8 cellular contexts compared by ENCODE assay signal in genomic region chr11:65417221-65417701, GRCh38. TPM values are rescaled to one million over a fixed set of nuclear protein-coding genes. Genes with fewer than 3 reads are reported as not detected.
DNase-seq lines count a peak whose midpoint lies in the region; ATAC-seq and TF ChIP-seq lines count a peak whose summit lies in the region.

No MANE protein-coding gene starts in this region.

- in situ Hi-C loops in transverse colon (cut with MboI; ENCODE audit: low pct_ligation_motif_present in 1 of 4, low pct_unique_long_range_greater_than_20kb in 1 of 4, low sequenced_read_pairs in 3 of 4) = loop anchor here in 2 of 4 donors (5.0 to 10.0 kb wide), 3 partner anchors 52 to 95 kb away; no protein-coding TSS in a partner anchor

- TF ChIP-seq CTCF in OCI-LY7 (conservative IDR thresholded peaks at IDR 0.05; ENCODE audit: low read length) (no peak), transverse colon (IDR thresholded peaks at IDR 0.05) (no peak)

- peak overlapping the region; percentile 79 to 86 for H3K18ac ChIP-seq in mesenchymal stem cell (ENCODE audit: low read depth in 1 of 2, low read length in 2 of 2)

- 76% methylated on average over 10 of the region's 10 CpGs for WGBS in mesenchymal stem cell
- 48 to 100% methylated on average over 1 to 10 of the region's 10 CpGs for WGBS in transverse colon (ENCODE audit: low coverage in 1 of 2), 2 donors

- H3K4me3 ChIP-seq in OCI-LY7 (ENCODE audit: low read depth, low read length, poor library complexity, severe bottlenecking) (peak overlapping the region; percentile 73), mesenchymal stem cell (ENCODE audit: insufficient read depth in 1 of 2, low read depth in 1 of 2, low read length in 2 of 2) (peak overlapping the region in 1 of 2 experiments; percentile 81), transverse colon (peak overlapping the region in 3 of 4 donors; percentile 9 to 81 (median 36))

- H2BK5ac ChIP-seq in mesenchymal stem cell (ENCODE audit: low read depth, low read length, poor library complexity, severe bottlenecking) = no peak overlapping the region

- POLR2A ChIA-PET in OCI-LY7 (lab: Charles Lee) = interaction anchor here (0.6 to 11.5 kb wide), 12 partner anchors 7 to 97 kb away, joined by 3 to 237 read pairs (median 4); partner anchors contain the start of gene MALAT1

- no peak for ATAC-seq in HG03108 (IDR thresholded peaks at IDR 0.05; ENCODE audit: unreplicated experiment)

- H3K79me2 ChIP-seq in OCI-LY7 (ENCODE audit: insufficient read depth, low read depth, low read length) = peaks cover 39% of the 10 kb centered on the region

- CTCF ChIA-PET in OCI-LY7 (lab: Charles Lee; ENCODE audit: unreplicated experiment) = interaction anchor here (0.7 to 1.0 kb wide), 4 partner anchors 30 to 95 kb away, joined by 3 to 6 read pairs (median 3); no protein-coding TSS in a partner anchor

- H3K23ac ChIP-seq in mesenchymal stem cell (ENCODE audit: low read length in 2 of 2) = peak overlapping the region in 1 of 2 experiments; percentile 86

- H3K14ac ChIP-seq in mesenchymal stem cell (ENCODE audit: low read length in 2 of 2) = peak overlapping the region in 1 of 2 experiments; percentile 91

- no peaks in the 10 kb centered on the region for H3K36me3 ChIP-seq in ES-I3 (ENCODE audit: insufficient read depth, low read length)
- H3K36me3 ChIP-seq in OCI-LY7 (ENCODE audit: insufficient read depth, low read length) = peaks cover 11% of the 10 kb centered on the region; the same call in 1 of the 2 replicates
- H3K36me3 ChIP-seq in mesenchymal stem cell (ENCODE audit: control insufficient read depth in 1 of 2, insufficient read depth in 2 of 2, low read depth in 1 of 2, low read length in 2 of 2) = peaks cover 16 to 18% of the 10 kb centered on the region in 2 experiments
- H3K36me3 ChIP-seq in transverse colon = peaks cover 0 to under 1% (median 0%) of the 10 kb centered on the region in 4 donors

- H3K79me1 ChIP-seq in mesenchymal stem cell (replicated peaks; ENCODE audit: low read length, poor library complexity, severe bottlenecking) = peaks cover 14% of the 10 kb centered on the region

- peak overlapping the region; percentile 97 to 99 for H3K4ac ChIP-seq in mesenchymal stem cell (ENCODE audit: low read depth in 1 of 2, low read length in 2 of 2)

- H2BK12ac ChIP-seq in mesenchymal stem cell (ENCODE audit: low read length in 2 of 2) = peak overlapping the region; percentile 98 to 99

- H4K91ac ChIP-seq in mesenchymal stem cell (ENCODE audit: low read length) = peak overlapping the region; percentile 98

- no peaks in the 10 kb centered on the region for H4K20me1 ChIP-seq in OCI-LY7 (ENCODE audit: insufficient read depth, low read length)

- H3K9ac ChIP-seq in ES-I3 (ENCODE audit: low read depth, low read length) = 0 out of 2 replicates have a peak overlapping the region, but pooled peaks have one; percentile 17
- H3K9ac ChIP-seq in mesenchymal stem cell (ENCODE audit: low read length) = peak overlapping the region; percentile 99

- peaks cover 43% of the 10 kb centered on the region for H3K4me1 ChIP-seq in ES-I3 (ENCODE audit: insufficient read depth, low read length)
- peaks cover 70% of the 10 kb centered on the region for H3K4me1 ChIP-seq in OCI-LY7 (ENCODE audit: insufficient read depth, low read length, poor library complexity, severe bottlenecking)
- peaks cover 47% of the 10 kb centered on the region for H3K4me1 ChIP-seq in mesenchymal stem cell (ENCODE audit: control insufficient read depth, insufficient read depth, low read depth, low read length)
- peaks cover 39 to 63% (median 59%) of the 10 kb centered on the region in 4 donors for H3K4me1 ChIP-seq in transverse colon

- H4K8ac ChIP-seq in mesenchymal stem cell (ENCODE audit: low read length) = peak overlapping the region; percentile 82

- H3K9me3 ChIP-seq in ES-I3 (ENCODE audit: control insufficient read depth, insufficient read depth, low read length) = no peaks in the 10 kb centered on the region
- no peaks in the 10 kb centered on the region for H3K9me3 ChIP-seq in OCI-LY7 (ENCODE audit: low read length)
- H3K9me3 ChIP-seq in mesenchymal stem cell (ENCODE audit: control insufficient read depth, low read length) = no peaks in the 10 kb centered on the region
- no peaks in the 10 kb centered on the region for H3K9me3 ChIP-seq in transverse colon

- peak overlapping the region; percentile 97 for H3K27ac ChIP-seq in OCI-LY7 (ENCODE audit: low read depth, low read length, poor library complexity, severe bottlenecking)
- H3K27ac ChIP-seq in caudate nucleus (ENCODE audit: low read depth, low read length) = peak overlapping the region; percentile 99
- H3K27ac ChIP-seq in mesenchymal stem cell (ENCODE audit: low read length, poor library complexity, severe bottlenecking) = peak overlapping the region; percentile 100
- peak overlapping the region; percentile 100 for H3K27ac ChIP-seq in transverse colon

- no peak for TF ChIP-seq EP300 in transverse colon (IDR thresholded peaks at IDR 0.05; ENCODE audit: low read depth)

- H2AK5ac ChIP-seq in mesenchymal stem cell (ENCODE audit: low read length, severe bottlenecking) = peak overlapping the region; percentile 93

- H3K27me3 ChIP-seq in mesenchymal stem cell (ENCODE audit: control insufficient read depth in 1 of 2, insufficient read depth in 1 of 2, low read length in 2 of 2) (no peaks in the 10 kb centered on the region), transverse colon (no peaks in the 10 kb centered on the region)

- no peak for TF ChIP-seq POLR2A in transverse colon (IDR thresholded peaks at IDR 0.05)

- H2BK15ac ChIP-seq in mesenchymal stem cell (ENCODE audit: low read depth, poor library complexity, severe bottlenecking) = peak overlapping the region; percentile 100

- H3K9me2 ChIP-seq in OCI-LY7 (ENCODE audit: insufficient read depth, low read length) = no peaks in the 10 kb centered on the region

- DNase-seq in OCI-LY7 (ENCODE audit: low spot score) (peak; percentile 63), caudate nucleus (lab: John Stamatoyannopoulos, UW) (peak in 6 of 61 donors; percentile 13 to 67 (median 50)), mesenchymal stem cell (peak; percentile 38), transverse colon (peak; percentile 49), DMS153 (lab: John Stamatoyannopoulos, UW) (no peak), DMS 273 (lab: John Stamatoyannopoulos, UW; ENCODE audit: unreplicated experiment) (no peak)

- H2BK120ac ChIP-seq in mesenchymal stem cell (ENCODE audit: low read depth, low read length) = peak overlapping the region; percentile 97

- no TSS peak for BruUV-seq in OCI-LY7 (replicated peaks; lab: Mats Ljungman, UMichigan)

- H3K4me2 ChIP-seq in OCI-LY7 (ENCODE audit: low read length) (peak overlapping the region; percentile 91), mesenchymal stem cell (ENCODE audit: low read length, poor library complexity, severe bottlenecking) (peak overlapping the region; percentile 79)

- intact Hi-C loops in OCI-LY7 (cut with micrococcal nuclease; ENCODE audit: unreplicated experiment) (loop anchor here (2.0 to 5.0 kb wide), 2 partner anchors 24 to 50 kb away; no protein-coding TSS in a partner anchor), transverse colon (cut with DNase I; ENCODE audit: low total_unique reads) (loop anchor here (2.0 kb wide), 1 partner anchor 94 kb away; no protein-coding TSS in a partner anchor)

- H2AFZ ChIP-seq in OCI-LY7 (ENCODE audit: low read length) (peak overlapping the region; percentile 18; the same call in 1 of the 2 replicates), mesenchymal stem cell (ENCODE audit: low read depth, low read length) (no peak overlapping the region)

RNA-seq across cellular contexts. Expression of gene NEAT1, which starts 5.3 kb away (rescaled TPM):
- 30.1 and 52.2 TPM in 2 replicates for total RNA-seq in OCI-LY7 (2014; rRNA removed; shearing (Covaris generic))
- 390 and 440 TPM in 2 replicates for total RNA-seq in OCI-LY7 (2022)
- 51.2 TPM for polyA plus RNA-seq in mesenchymal stem cell (2013, experiment 1 of 2)
- 44.5 TPM for polyA plus RNA-seq in mesenchymal stem cell (2013, experiment 2 of 2)
- 100 to 1,000 TPM; 370 to 782 (median 680) TPM for total RNA-seq in transverse colon

RNA-seq across cellular contexts. Expression of gene FRMD8, which starts 30.8 kb away (rescaled TPM):
- 36.7 and 55.8 TPM in 2 replicates for total RNA-seq in OCI-LY7 (2014; rRNA removed; shearing (Covaris generic))
- 31.5 and 37.6 TPM in 2 replicates for total RNA-seq in OCI-LY7 (2022)
- polyA plus RNA-seq in mesenchymal stem cell (2013, experiment 1 of 2) = 24.6 TPM
- 25.1 TPM for polyA plus RNA-seq in mesenchymal stem cell (2013, experiment 2 of 2)
- total RNA-seq in transverse colon = 100 to 1,000 TPM in 3 of 4 donors, 10 to 100 TPM in 1; 64.3 to 164 (median 128) TPM

RNA-seq across cellular contexts. Expression of gene SLC25A45, which starts 34.8 kb away (rescaled TPM):
- total RNA-seq in OCI-LY7 (2014; rRNA removed; shearing (Covaris generic)) = 5.9 and 7.0 TPM in 2 replicates
- total RNA-seq in OCI-LY7 (2022) (20.7 and 24.0 TPM in 2 replicates), transverse colon (1 to 10 TPM; 2.2 to 5.6 (median 5.2) TPM)
- polyA plus RNA-seq in mesenchymal stem cell (2013, experiment 1 of 2) = 2.2 TPM
- 1.9 TPM for polyA plus RNA-seq in mesenchymal stem cell (2013, experiment 2 of 2)

Comparison
In these comparisons a context has a peak if more than half of its experiments do, and no peak if none do; other contexts are left out.
1. DNase-seq: peak in OCI-LY7 (single experiment), mesenchymal stem cell (single experiment) and transverse colon (single experiment); none in DMS153 (single experiment) and DMS 273 (single experiment).
2. Peak in every context shown above with its lines, with median percentiles within 50 percentile points of each other: H3K27ac ChIP-seq.